In the genomic region with DNA sequence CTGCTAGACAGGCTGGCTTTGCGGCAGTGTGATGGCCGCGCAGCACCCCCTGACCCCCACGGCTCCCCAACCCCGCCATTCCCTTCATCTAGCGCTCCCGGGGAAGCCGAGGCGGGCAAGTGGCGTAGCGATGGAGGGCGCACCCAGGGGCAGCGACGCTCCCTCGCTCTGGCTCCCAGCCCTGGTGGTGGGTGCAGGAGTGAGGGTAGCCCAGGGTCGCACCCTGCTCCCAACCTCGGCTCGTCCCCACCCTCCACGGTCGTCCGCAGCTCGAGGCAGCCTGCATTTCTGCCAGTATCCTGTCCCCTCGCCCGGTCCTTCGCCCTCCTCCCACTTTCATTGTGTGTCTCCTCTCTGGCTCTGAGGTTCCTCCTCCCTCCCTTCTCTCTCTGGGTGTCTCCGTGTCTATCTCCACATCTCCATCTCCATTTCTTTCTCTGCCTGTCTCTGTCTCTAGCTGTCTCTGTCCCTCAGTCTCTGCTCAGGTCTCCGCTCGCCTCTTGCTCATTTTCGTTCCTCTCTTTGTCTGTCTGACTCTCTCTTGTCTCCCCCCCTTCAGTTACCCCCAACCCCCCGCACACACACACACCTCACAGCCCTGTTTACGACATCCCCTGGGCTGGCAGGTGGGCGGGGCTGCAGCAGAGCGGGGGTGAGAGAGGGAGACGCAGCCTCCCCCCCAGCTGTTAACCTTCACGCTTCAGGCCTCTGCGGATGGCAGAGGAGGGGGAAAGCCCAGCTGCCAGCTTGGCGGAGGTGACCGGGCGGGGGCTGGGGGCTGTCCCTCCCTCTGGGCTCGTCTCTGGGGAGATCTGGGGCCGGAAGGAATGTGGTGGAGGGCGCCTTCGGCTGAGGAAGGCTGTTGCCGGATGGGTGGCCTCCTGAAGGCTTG, we compare ENCODE assay signal across 8 cellular contexts. TPM values are rescaled to one million over a fixed set of nuclear protein-coding genes. Genes with fewer than 3 reads are reported as not detected.
A peak's percentile ranks its signal among the peaks of the same experiment; 100 is the strongest.
DNase-seq lines count a peak whose midpoint lies in the region; ATAC-seq and TF ChIP-seq lines count a peak whose summit lies in the region.

No MANE protein-coding gene starts in this region.

- no peak for TF ChIP-seq POLR2A in stomach (IDR thresholded peaks at IDR 0.05)

- H3K27me3 Mint-ChIP-seq in natural killer cell (ENCODE audit: low read depth in 2 of 2) = no peaks in the 10 kb centered on the region

- DNase-seq in AG10803 (ENCODE audit: low read depth) = no peak
- DNase-seq in activated CD4-positive, alpha-beta T cell treated with anti-CD3 and anti-CD28 coated beads, Interleukin-2, amount 50 U/mL, for 48 hours = peak; percentile 71 to 77
- DNase-seq in effector memory CD4-positive, alpha-beta T cell = peak; percentile 44 to 61 (median 56)
- peak; percentile 86 for DNase-seq in natural killer cell
- DNase-seq in stomach = peak; percentile 33

- peak overlapping the region; percentile 94 for H3K4me3 Mint-ChIP-seq in natural killer cell

- H3K9ac ChIP-seq in HUES6 (ENCODE audit: low read length) = peak overlapping the region; percentile 81

- H3K27ac ChIP-seq in HUES6 (ENCODE audit: low read depth, low read length) = peak overlapping the region; percentile 5; the same call in 1 of the 2 replicates
- no peak overlapping the region for H3K27ac ChIP-seq in effector memory CD4-positive, alpha-beta T cell (ENCODE audit: insufficient read depth, low read length, poor library complexity, severe bottlenecking)
- peak overlapping the region in 4 of 5 donors; percentile 22 to 73 (median 52) for H3K27ac ChIP-seq in stomach

- H3K36me3 ChIP-seq in HUES6 (ENCODE audit: control insufficient read depth, insufficient read depth, low read length) = no peaks in the 10 kb centered on the region
- H3K36me3 ChIP-seq in effector memory CD4-positive, alpha-beta T cell (ENCODE audit: control insufficient read depth, insufficient read depth, low read length) = no peaks in the 10 kb centered on the region
- H3K36me3 ChIP-seq in stomach = no peaks in the 10 kb centered on the region

- WGBS in stomach, 5 donors = 2 to 3% (median 3%) methylated on average over 28 to 44 of the region's 44 CpGs

- H3K36me3 Mint-ChIP-seq in natural killer cell = no peaks in the 10 kb centered on the region

- no peaks in the 10 kb centered on the region for H3K9me3 Mint-ChIP-seq in natural killer cell

- ATAC-seq in GM19043 (IDR thresholded peaks at IDR 0.05; ENCODE audit: low read depth, unreplicated experiment) = peak; percentile 47
- peak; percentile 76 to 88 (median 76) for ATAC-seq in natural killer cell
- ATAC-seq in HG02973 (IDR thresholded peaks at IDR 0.05; ENCODE audit: unreplicated experiment) = no peak

- H3K4me3 ChIP-seq in AG10803 (ENCODE audit: low read length) = peak overlapping the region; percentile 39
- H3K4me3 ChIP-seq in HUES6 (ENCODE audit: low read depth, low read length) = peak overlapping the region; percentile 63
- H3K4me3 ChIP-seq in effector memory CD4-positive, alpha-beta T cell (ENCODE audit: insufficient read depth, low read depth, low read length, poor library complexity, severe bottlenecking) = peak overlapping the region; percentile 77
- peak overlapping the region; percentile 39 to 56 (median 44) for H3K4me3 ChIP-seq in stomach

- TF ChIP-seq EP300 in stomach (IDR thresholded peaks at IDR 0.05) = no peak

- peaks cover 53% of the 10 kb centered on the region for H3K4me1 ChIP-seq in HUES6 (ENCODE audit: control insufficient read depth, insufficient read depth, low read length)
- H3K4me1 ChIP-seq in effector memory CD4-positive, alpha-beta T cell (ENCODE audit: control insufficient read depth, insufficient read depth, low read length, poor library complexity, severe bottlenecking) = peaks cover 24% of the 10 kb centered on the region
- H3K4me1 ChIP-seq in stomach = peaks cover 24 to 45% (median 40%) of the 10 kb centered on the region in 4 donors

- peaks cover 38 to 66% of the 10 kb centered on the region in 2 donors for H3K4me1 Mint-ChIP-seq in natural killer cell

- H3K27me3 ChIP-seq in HUES6 (ENCODE audit: control insufficient read depth, insufficient read depth, low read length) = peaks cover 54% of the 10 kb centered on the region
- H3K27me3 ChIP-seq in effector memory CD4-positive, alpha-beta T cell (replicated peaks; ENCODE audit: control insufficient read depth, insufficient read depth, low read length, poor library complexity, severe bottlenecking) = peaks cover 17% of the 10 kb centered on the region
- peaks cover 0 to 55% (median 35%) of the 10 kb centered on the region in 3 donors for H3K27me3 ChIP-seq in stomach

- H3K9me3 ChIP-seq in HUES6 (ENCODE audit: control insufficient read depth, insufficient read depth, low read depth, low read length) (no peaks in the 10 kb centered on the region), stomach (no peaks in the 10 kb centered on the region)
- H3K9me3 ChIP-seq in effector memory CD4-positive, alpha-beta T cell (ENCODE audit: control insufficient read depth, low read length) = no peaks in the 10 kb centered on the region

- intact Hi-C loops in natural killer cell (cut with micrococcal nuclease) (loop anchor here (1.0 to 10.0 kb wide), 5 partner anchors 8 to 111 kb away; no protein-coding TSS in a partner anchor), stomach (cut with DNase I; ENCODE audit: low total_unique reads) (no loop called here)

- TF ChIP-seq CTCF in AG10803 (conservative IDR thresholded peaks at IDR 0.05; ENCODE audit: low read length) = no peak
- no peak for TF ChIP-seq CTCF in natural killer cell (IDR thresholded peaks at IDR 0.05)
- TF ChIP-seq CTCF in stomach (IDR thresholded peaks at IDR 0.05) = no peak

- H3K27ac Mint-ChIP-seq in natural killer cell = peak overlapping the region; percentile 94 to 98

RNA-seq across cellular contexts. Expression of a gene that starts 48.7 kb away (rescaled TPM):
- total RNA-seq in natural killer cell = 1 to 10 TPM; 1.3 to 2.5 (median 1.3) TPM
- total RNA-seq in stomach = under 1 TPM in 1 of 5 donors, not detected in 4; 0.73 TPM
- under 1 TPM in 1 of 3 donors, not detected in 2; 0.05 TPM for polyA plus RNA-seq in stomach
